22 cellular contexts compared by ENCODE assay signal in the genomic region with DNA sequence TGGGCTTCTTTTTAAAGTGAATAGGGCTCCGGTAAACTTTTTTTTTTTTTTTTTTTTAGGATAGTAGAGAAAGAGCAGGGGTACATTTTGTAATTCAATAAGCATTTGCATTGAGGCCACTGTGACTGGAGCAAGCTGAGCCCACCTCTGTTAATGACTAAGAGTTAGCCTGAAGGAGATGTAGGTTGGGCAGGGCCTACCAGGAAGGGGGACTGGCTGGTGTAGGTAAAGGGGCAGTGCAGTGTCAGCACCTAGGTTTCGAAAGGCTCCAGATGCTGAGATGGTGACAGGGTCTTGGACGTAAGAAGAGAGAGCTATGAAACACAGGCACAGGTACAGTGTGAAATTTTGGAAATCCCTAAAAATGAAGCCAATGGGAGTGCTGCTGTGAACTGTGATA. TPM values are rescaled to one million over a fixed set of nuclear protein-coding genes. Genes with fewer than 3 reads are reported as not detected.
DNase-seq lines count a peak whose midpoint lies in the region; ATAC-seq and TF ChIP-seq lines count a peak whose summit lies in the region.
"Had no signal": no experiment of that assay in that cellular context is flagged by ENCODE, and none has a peak within 500 bp of the region (broad histone marks: within the 10 kb centered on the region; RNA-seq: fewer than 3 reads in every experiment).

No MANE protein-coding gene starts in this region.

- ATAC-seq in esophagus mucosa = no peak
- no peak for ATAC-seq in HG03108 (IDR thresholded peaks at IDR 0.05; ENCODE audit: unreplicated experiment)
- ATAC-seq: naive thymus-derived CD8-positive, alpha-beta T cell; T-cell had no signal

- TF ChIP-seq CTCF in coronary artery (IDR thresholded peaks at IDR 0.05) (no peak), tibial artery (IDR thresholded peaks at IDR 0.05) (no peak)

- DNase-seq in T-helper 1 cell (no peak), coronary artery (ENCODE audit: low spot score) (no peak), tibial artery (no peak)
- DNase-seq in activated naive CD4-positive, alpha-beta T cell (lab: John Stamatoyannopoulos, UW) = no peak
- DNase-seq: activated CD4-positive, alpha-beta T cell treated with anti-CD3 and anti-CD28 coated beads, Interleukin-2, amount 10 ng/mL, durations not matched to agents 7 days and 5 days; activated CD8-positive, alpha-beta memory T cell treated with anti-CD3 and anti-CD28 coated beads, Interleukin-2, amount 50 U/mL, for 4 hours; activated effector memory CD4-positive, alpha-beta T cell treated with Interleukin-2 at 50 U/mL for 16 hours; BE2C; caudate nucleus; GM23248; mammary epithelial cell; naive thymus-derived CD8-positive, alpha-beta T cell; NCI-H1105 treated with DMSO at 0.1 percent for 48 hours; NCI-H2081 treated with DMSO at 0.1 percent for 48 hours; NCI-H524; SHP77 treated with DMSO at 0.1 percent for 48 hours; T-cell had no signal

- H3K9me3 ChIP-seq in muscle layer of duodenum (ENCODE audit: control insufficient read depth in 1 of 2, low read length in 2 of 2) (no peaks in the 10 kb centered on the region), tibial artery (no peaks in the 10 kb centered on the region)
- H3K9me3 ChIP-seq: BE2C had no signal

- H3K36me3 ChIP-seq in muscle layer of duodenum (ENCODE audit: control insufficient read depth in 1 of 2, insufficient read depth in 2 of 2, low read length in 2 of 2) (peaks cover 4% of the 10 kb centered on the region in 2 donors), tibial artery (no peaks in the 10 kb centered on the region)
- H3K36me3 ChIP-seq: BE2C had no signal

- intact Hi-C loops in tibial artery (cut with DNase I; ENCODE audit: low total_unique reads) = no loop called here

- H3K4me3 ChIP-seq in coronary artery = no peak overlapping the region
- no peak overlapping the region for H3K4me3 ChIP-seq in muscle layer of duodenum (ENCODE audit: low read depth in 1 of 2, low read length in 2 of 2)
- no peak overlapping the region for H3K4me3 ChIP-seq in tibial artery
- H3K4me3 ChIP-seq: GM23248 had no signal

- H3K27me3 ChIP-seq in muscle layer of duodenum (ENCODE audit: low read depth, low read length) = no peaks in the 10 kb centered on the region
- no peaks in the 10 kb centered on the region for H3K27me3 ChIP-seq in tibial artery
- H3K27me3 ChIP-seq: BE2C had no signal

- H3K27me3 Mint-ChIP-seq in T-helper 1 cell treated with Interleukin-12 subunit alpha and Interleukin-12 subunit beta and Interleukin-4 antibody, amounts not matched to agents 30 μg/mL and 1 μg/mL, for 36 hours (ENCODE audit: low read depth) = no peaks in the 10 kb centered on the region
- H3K27me3 Mint-ChIP-seq: activated CD4-positive, alpha-beta T cell treated with anti-CD3 and anti-CD28 coated beads, Interleukin-2, amount 10 ng/mL, durations not matched to agents 7 days and 5 days; T-cell had no signal

- peaks cover 24% of the 10 kb centered on the region for H3K4me1 Mint-ChIP-seq in T-helper 1 cell treated with Interleukin-12 subunit alpha and Interleukin-12 subunit beta and Interleukin-4 antibody, amounts not matched to agents 30 μg/mL and 1 μg/mL, for 36 hours (ENCODE audit: low read depth)

- peak overlapping the region; percentile 47 to 55 for H3K27ac ChIP-seq in coronary artery
- peak overlapping the region; percentile 14 for H3K27ac ChIP-seq in muscle layer of duodenum (ENCODE audit: low read length)
- H3K27ac ChIP-seq in tibial artery = peak overlapping the region; percentile 87 to 96
- H3K27ac ChIP-seq: 22Rv1, GM23248 had no signal

- peak overlapping the region; percentile 16 for H3K27ac Mint-ChIP-seq in T-helper 1 cell treated with Interleukin-12 subunit alpha and Interleukin-12 subunit beta and Interleukin-4 antibody, amounts not matched to agents 30 μg/mL and 1 μg/mL, for 36 hours
- H3K27ac Mint-ChIP-seq: activated CD4-positive, alpha-beta T cell treated with anti-CD3 and anti-CD28 coated beads, Interleukin-2, amount 10 ng/mL, durations not matched to agents 7 days and 5 days had no signal

- H3K4me3 Mint-ChIP-seq in T-helper 1 cell treated with Interleukin-12 subunit alpha and Interleukin-12 subunit beta and Interleukin-4 antibody, amounts not matched to agents 30 μg/mL and 1 μg/mL, for 36 hours = no peak overlapping the region
- H3K4me3 Mint-ChIP-seq: activated CD4-positive, alpha-beta T cell treated with anti-CD3 and anti-CD28 coated beads, Interleukin-2, amount 10 ng/mL, durations not matched to agents 7 days and 5 days; T-cell had no signal

- H3K9me3 Mint-ChIP-seq in T-helper 1 cell treated with Interleukin-12 subunit alpha and Interleukin-12 subunit beta and Interleukin-4 antibody, amounts not matched to agents 30 μg/mL and 1 μg/mL, for 36 hours = no peaks in the 10 kb centered on the region
- H3K9me3 Mint-ChIP-seq: activated CD4-positive, alpha-beta T cell treated with anti-CD3 and anti-CD28 coated beads, Interleukin-2, amount 10 ng/mL, durations not matched to agents 7 days and 5 days; naive thymus-derived CD8-positive, alpha-beta T cell; T-cell had no signal

- H3K36me3 Mint-ChIP-seq in T-helper 1 cell treated with Interleukin-12 subunit alpha and Interleukin-12 subunit beta and Interleukin-4 antibody, amounts not matched to agents 30 μg/mL and 1 μg/mL, for 36 hours (ENCODE audit: low read depth) = peaks cover 14% of the 10 kb centered on the region

- H3K4me1 ChIP-seq in muscle layer of duodenum (ENCODE audit: control insufficient read depth in 1 of 2, insufficient read depth in 2 of 2, low read length in 2 of 2) = peaks cover 8 to 37% of the 10 kb centered on the region in 2 donors
- peaks cover 0 to 100% (median 59%) of the 10 kb centered on the region in 4 donors for H3K4me1 ChIP-seq in tibial artery
- H3K4me1 ChIP-seq: BE2C had no signal

RNA-seq across cellular contexts. Expression of a gene that starts 30.7 kb away (rescaled TPM):
- 89.0 TPM for total RNA-seq in esophagus mucosa

Comparison
In these comparisons a context has a peak if more than half of its experiments do, and no peak if none do; other contexts are left out.
1. H3K27ac ChIP-seq: peak in every context shown above with its lines; median percentile 92 in tibial artery; 51 in coronary artery; 14 in muscle layer of duodenum.